In the genomic region with DNA sequence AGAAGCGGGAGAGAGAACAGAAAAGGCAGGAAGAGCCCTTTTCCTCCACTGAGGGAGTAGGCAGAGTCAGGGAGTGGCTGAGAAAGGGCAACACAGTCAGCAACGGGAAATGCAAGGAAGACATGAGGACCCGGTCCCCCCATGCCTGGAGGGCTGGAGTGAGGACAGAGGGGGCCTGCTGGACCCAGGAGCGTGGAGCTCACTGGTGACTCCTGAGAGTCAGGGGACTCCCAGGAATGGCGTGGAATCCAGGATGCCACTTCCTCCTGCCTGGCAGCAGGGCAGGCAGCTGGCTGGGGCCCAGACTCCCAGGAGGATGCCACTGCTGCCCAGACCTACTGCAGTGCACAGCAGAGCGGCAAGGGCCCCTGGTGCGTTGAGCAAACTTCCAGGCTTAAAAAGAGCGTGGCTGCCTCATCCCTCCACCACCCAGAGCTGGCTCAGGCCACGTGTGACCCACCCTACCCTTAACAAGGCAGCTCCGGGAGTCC, we compare ENCODE assay signal across 15 cellular contexts. TPM values are rescaled to one million over a fixed set of nuclear protein-coding genes. Genes with fewer than 3 reads are reported as not detected.
DNase-seq lines count a peak whose midpoint lies in the region; ATAC-seq and TF ChIP-seq lines count a peak whose summit lies in the region.
"Had no signal": no experiment of that assay in that cellular context is flagged by ENCODE, and none has a peak within 500 bp of the region (broad histone marks: within the 10 kb centered on the region; RNA-seq: fewer than 3 reads in every experiment).

No MANE protein-coding gene starts in this region.

- no peak overlapping the region for H3K4me3 ChIP-seq in A673 (ENCODE audit: low read depth, low read length, poor library complexity, severe bottlenecking)
- H3K4me3 ChIP-seq in DND-41 (ENCODE audit: low read depth in 1 of 2, low read length in 2 of 2) = no peak overlapping the region
- no peak overlapping the region for H3K4me3 ChIP-seq in gastrocnemius medialis
- H3K4me3 ChIP-seq: cardiac muscle cell had no signal

- H3K4me1 ChIP-seq in A673 (ENCODE audit: insufficient read depth, low read length, poor library complexity, severe bottlenecking) (no peaks in the 10 kb centered on the region), DND-41 (ENCODE audit: insufficient read depth, low read length) (no peaks in the 10 kb centered on the region), gastrocnemius medialis (no peaks in the 10 kb centered on the region)

- H3K27me3 ChIP-seq in A673 (replicated peaks; ENCODE audit: insufficient read depth, low read depth, low read length, poor library complexity) (no peaks in the 10 kb centered on the region), DND-41 (ENCODE audit: insufficient read depth, low read length, poor library complexity) (no peaks in the 10 kb centered on the region), gastrocnemius medialis (peaks cover 0 to 17% (median 16%) of the 10 kb centered on the region in 3 donors)

- no peak overlapping the region for H3K27ac Mint-ChIP-seq in natural killer cell treated with Interleukin-12 subunit alpha and Interleukin-12 subunit beta and Interleukin-15 and Interleukin-18, amount 100 ng/mL, for 72 hours
- H3K27ac Mint-ChIP-seq: activated naive CD8-positive, alpha-beta T cell had no signal

- no peaks in the 10 kb centered on the region for H3K27me3 Mint-ChIP-seq in natural killer cell treated with Interleukin-12 subunit alpha and Interleukin-12 subunit beta and Interleukin-15 and Interleukin-18, amount 100 ng/mL, for 72 hours
- H3K27me3 Mint-ChIP-seq: activated naive CD8-positive, alpha-beta T cell had no signal

- TF ChIP-seq POLR2A in gastrocnemius medialis (IDR thresholded peaks at IDR 0.05) = no peak

- no peak overlapping the region for H3K9ac ChIP-seq in DND-41 (ENCODE audit: low read depth, low read length)

- CTCF ChIA-PET in A673 (lab: Charles Lee) = no interaction called here

- no peaks in the 10 kb centered on the region for H4K20me1 ChIP-seq in DND-41 (ENCODE audit: insufficient read depth, low read length)

- ATAC-seq in DND-41 (ENCODE audit: insufficient read depth, low read depth) (no peak), gastrocnemius medialis (no peak)
- ATAC-seq in natural killer cell treated with Interleukin-12 subunit alpha and Interleukin-12 subunit beta and Interleukin-15 and Interleukin-18, amount 100 ng/mL, for 72 hours = no peak

- H3K27ac ChIP-seq in A673 (ENCODE audit: low read depth, low read length, poor library complexity, severe bottlenecking) (no peak overlapping the region), DND-41 (ENCODE audit: low read length) (no peak overlapping the region), VCaP (peak overlapping the region; percentile 15; the same call in 1 of the 2 replicates), gastrocnemius medialis (no peak overlapping the region)
- H3K27ac ChIP-seq: cardiac muscle cell had no signal

- H3K9me3 ChIP-seq in A673 (ENCODE audit: low read depth, low read length, poor library complexity, severe bottlenecking) (no peaks in the 10 kb centered on the region), DND-41 (ENCODE audit: insufficient read depth, low read length, severe bottlenecking) (no peaks in the 10 kb centered on the region), gastrocnemius medialis (no peaks in the 10 kb centered on the region)

- DNase-seq in A673 (ENCODE audit: low spot score) (peak; percentile 22), DND-41 (peak; percentile 2), GM13977 (ENCODE audit: low spot score) (no peak), gastrocnemius medialis (no peak), NCI-H2029 treated with DMSO at 0.1 percent for 48 hours (lab: John Stamatoyannopoulos, UW) (no peak)
- DNase-seq in natural killer cell treated with Interleukin-12 subunit alpha and Interleukin-12 subunit beta and Interleukin-15 and Interleukin-18, amount 100 ng/mL, for 72 hours (ENCODE audit: low spot score) = peak; percentile 40
- DNase-seq: CD4-positive, CD25-positive, alpha-beta regulatory T cell; SIG-M5; stimulated activated CD4-positive, alpha-beta T cell treated with anti-CD3 and anti-CD28 coated beads, Interleukin-2, amount 100 ng/mL, for 48 hours; T1000 had no signal

- H3K36me3 Mint-ChIP-seq in natural killer cell treated with Interleukin-12 subunit alpha and Interleukin-12 subunit beta and Interleukin-15 and Interleukin-18, amount 100 ng/mL, for 72 hours = no peaks in the 10 kb centered on the region

- intact Hi-C loops in A673 (cut with micrococcal nuclease; ENCODE audit: unreplicated experiment) (no loop called here), gastrocnemius medialis (cut with DNase I; ENCODE audit: low total_unique reads) (no loop called here)

- H3K36me3 ChIP-seq in A673 (ENCODE audit: insufficient read depth, low read length, poor library complexity, severe bottlenecking) (no peaks in the 10 kb centered on the region), DND-41 (ENCODE audit: insufficient read depth, low read length) (no peaks in the 10 kb centered on the region), gastrocnemius medialis (no peaks in the 10 kb centered on the region)
- H3K36me3 ChIP-seq: cardiac muscle cell had no signal

- in situ Hi-C loops in GM13977 (cut with MboI; ENCODE audit: low pct_unique_long_range_greater_than_20kb, low sequenced_read_pairs, unreplicated experiment) (no loop called here), gastrocnemius medialis (cut with MboI; ENCODE audit: low sequenced_read_pairs in 4 of 4) (loop anchor here in 2 of 4 donors (10.0 kb wide), 1 partner anchor 134 kb away; no protein-coding TSS in a partner anchor)

- H2AFZ ChIP-seq in DND-41 (ENCODE audit: low read depth, low read length) = no peak overlapping the region

- peaks cover 22 to 41% of the 10 kb centered on the region in 2 donors for H3K4me1 Mint-ChIP-seq in natural killer cell treated with Interleukin-12 subunit alpha and Interleukin-12 subunit beta and Interleukin-15 and Interleukin-18, amount 100 ng/mL, for 72 hours (ENCODE audit: low read depth in 2 of 2)

- BruUV-seq in A673 (replicated peaks; lab: Mats Ljungman, UMichigan) = no TSS peak

- POLR2A ChIA-PET in A673 (lab: Charles Lee; ENCODE audit: low non-redundant PET) = no interaction called here

- H3K79me2 ChIP-seq in DND-41 (ENCODE audit: insufficient read depth, low read length) = no peaks in the 10 kb centered on the region

- H3K4me3 Mint-ChIP-seq in natural killer cell treated with Interleukin-12 subunit alpha and Interleukin-12 subunit beta and Interleukin-15 and Interleukin-18, amount 100 ng/mL, for 72 hours = no peak overlapping the region
- H3K4me3 Mint-ChIP-seq: activated naive CD8-positive, alpha-beta T cell; CD4-positive, CD25-positive, alpha-beta regulatory T cell had no signal

- no peak overlapping the region for H3K4me2 ChIP-seq in DND-41 (ENCODE audit: insufficient read depth, low read length)

- TF ChIP-seq CTCF in A673 (conservative IDR thresholded peaks at IDR 0.05; ENCODE audit: low read depth, low read length) = no peak
- no peak for TF ChIP-seq CTCF in DND-41 (IDR thresholded peaks at IDR 0.05; ENCODE audit: borderline replicate concordance, extremely low read depth, low read length, poor library complexity, severe bottlenecking)
- TF ChIP-seq CTCF in VCaP (conservative IDR thresholded peaks at IDR 0.05) = no peak
- TF ChIP-seq CTCF in GM13977 (IDR thresholded peaks at IDR 0.05; ENCODE audit: extremely low read depth, insufficient read depth, missing control alignments) = no peak
- no peak for TF ChIP-seq CTCF in gastrocnemius medialis (IDR thresholded peaks at IDR 0.05 in 4 of 5, conservative IDR thresholded peaks at IDR 0.05 in 1 of 5)

- H3K9me3 Mint-ChIP-seq in natural killer cell treated with Interleukin-12 subunit alpha and Interleukin-12 subunit beta and Interleukin-15 and Interleukin-18, amount 100 ng/mL, for 72 hours = no peaks in the 10 kb centered on the region
- H3K9me3 Mint-ChIP-seq: CD4-positive, CD25-positive, alpha-beta regulatory T cell had no signal

RNA-seq across cellular contexts. Expression of a gene that starts 11.3 kb away (rescaled TPM):
- total RNA-seq in A673 (2021) (not detected in 2 replicates), gastrocnemius medialis (under 1 TPM in 1 of 4 donors, not detected in 3; 0.10 TPM)
- 1 to 10 TPM; 7.2 to 7.6 TPM for total RNA-seq in natural killer cell treated with Interleukin-12 subunit alpha and Interleukin-12 subunit beta and Interleukin-15 and Interleukin-18, amount 100 ng/mL, for 72 hours
- total RNA-seq: glomerular endothelial cell, kidney epithelial cell had no signal

RNA-seq across cellular contexts. Expression of a gene that starts 11.4 kb away (rescaled TPM):
- total RNA-seq in A673 (2021) (not detected in 2 replicates), gastrocnemius medialis (not detected)
- 1 to 10 TPM; 4.3 to 9.9 TPM for total RNA-seq in natural killer cell treated with Interleukin-12 subunit alpha and Interleukin-12 subunit beta and Interleukin-15 and Interleukin-18, amount 100 ng/mL, for 72 hours
- total RNA-seq: glomerular endothelial cell had no signal

RNA-seq across cellular contexts. Expression of a gene that starts 20.0 kb away (rescaled TPM):
- total RNA-seq in A673 (2021) = not detected in 2 replicates
- total RNA-seq in natural killer cell treated with Interleukin-12 subunit alpha and Interleukin-12 subunit beta and Interleukin-15 and Interleukin-18, amount 100 ng/mL, for 72 hours = 1 to 10 TPM; 2.5 to 5.3 TPM
- total RNA-seq in gastrocnemius medialis = not detected
- total RNA-seq: cardiac muscle cell, glomerular endothelial cell, kidney epithelial cell had no signal

Comparison
In these comparisons a context has a peak if more than half of its experiments do, and no peak if none do; other contexts are left out.
1. DNase-seq: peak in A673 (single experiment), DND-41 (single experiment) and natural killer cell treated with Interleukin-12 subunit alpha and Interleukin-12 subunit beta and Interleukin-15 and Interleukin-18, amount 100 ng/mL, for 72 hours (single experiment); none in GM13977 (single experiment), gastrocnemius medialis (0 of 2) and NCI-H2029 treated with DMSO at 0.1 percent for 48 hours (single experiment).